Comparison of ENCODE assay signal across 8 cellular contexts in the genomic region with DNA sequence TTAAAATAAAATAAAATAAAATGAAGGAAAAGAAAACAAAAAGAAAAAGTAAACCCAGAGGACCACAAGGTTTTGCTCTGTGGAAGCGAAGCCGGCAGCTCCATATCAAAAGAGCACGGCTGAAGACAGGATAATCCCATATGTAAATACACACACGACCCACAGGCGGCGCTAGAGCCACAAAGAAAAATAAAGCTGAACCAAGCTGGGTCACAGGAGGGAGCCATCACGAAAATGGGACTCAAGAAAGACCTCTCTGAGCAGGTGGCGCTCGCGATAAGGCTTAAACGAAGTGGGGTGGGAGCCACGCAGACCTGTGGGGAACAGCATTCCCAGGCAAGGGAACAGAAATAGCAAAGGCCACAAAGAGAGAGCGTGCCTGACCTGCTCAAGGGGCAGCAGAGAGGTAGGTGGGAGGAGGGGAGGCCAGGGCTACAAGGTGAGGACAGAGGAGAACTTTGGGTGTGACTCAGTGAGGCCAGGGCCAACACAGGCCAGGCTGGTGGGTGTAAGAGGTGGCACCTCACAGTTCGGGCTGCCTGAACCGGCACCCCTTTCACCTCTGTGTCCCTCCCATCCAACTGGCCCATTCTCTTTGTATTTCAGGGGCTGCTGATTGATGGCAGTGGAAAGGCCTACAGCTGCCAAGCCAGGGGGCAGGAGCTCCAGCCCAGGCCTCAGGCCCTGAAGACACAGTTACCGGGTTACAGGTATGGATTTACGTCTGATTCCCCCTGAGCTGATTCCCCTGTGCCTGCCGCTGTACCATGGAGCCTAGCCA. TPM values are rescaled to one million over a fixed set of nuclear protein-coding genes. Genes with fewer than 3 reads are reported as not detected.
DNase-seq lines count a peak whose midpoint lies in the region; ATAC-seq and TF ChIP-seq lines count a peak whose summit lies in the region.

No MANE protein-coding gene starts in this region.

- no peak overlapping the region for H3K27ac Mint-ChIP-seq in activated B cell treated with CpG ODN at 0.5 μM for 24 hours
- H3K27ac Mint-ChIP-seq in central memory CD8-positive, alpha-beta T cell (ENCODE audit: low read depth), result no peak overlapping the region

- H2AFZ ChIP-seq in GM23248, result no peak overlapping the region

- H3K4me1 ChIP-seq in A673 (ENCODE audit: insufficient read depth, low read length, poor library complexity, severe bottlenecking), result no peaks in the 10 kb centered on the region
- no peaks in the 10 kb centered on the region for H3K4me1 ChIP-seq in GM23248 (ENCODE audit: insufficient read depth)

- H3K27me3 Mint-ChIP-seq in activated B cell treated with CpG ODN at 0.5 μM for 24 hours, result peaks cover 14% of the 10 kb centered on the region
- peaks cover 7% of the 10 kb centered on the region for H3K27me3 Mint-ChIP-seq in central memory CD8-positive, alpha-beta T cell

- 0 out of 2 replicates have a peak, but pooled peaks cover 35% of the 10 kb centered on the region for H3F3A ChIP-seq in GM23248 (ENCODE audit: insufficient read depth)

- POLR2A ChIA-PET in A673 (lab: Charles Lee; ENCODE audit: low non-redundant PET) (no interaction called here), activated B cell treated with CpG ODN at 0.5 μM for 24 hours (lab: Charles Lee) (no interaction called here)

- H3K4me3 ChIP-seq in A673 (ENCODE audit: low read depth, low read length, poor library complexity, severe bottlenecking), result no peak overlapping the region
- no peak overlapping the region for H3K4me3 ChIP-seq in GM23248

- H3K9ac ChIP-seq in GM23248, result no peak overlapping the region

- H3K27ac ChIP-seq in A673 (ENCODE audit: low read depth, low read length, poor library complexity, severe bottlenecking) (no peak overlapping the region), GM23248 (no peak overlapping the region)

- in situ Hi-C loops in GM23248 (cut with MboI), result no loop called here

- H3K36me3 Mint-ChIP-seq in activated B cell treated with CpG ODN at 0.5 μM for 24 hours (ENCODE audit: low read depth), result no peaks in the 10 kb centered on the region
- peaks cover 4% of the 10 kb centered on the region for H3K36me3 Mint-ChIP-seq in central memory CD8-positive, alpha-beta T cell (ENCODE audit: insufficient read depth)

- no peaks in the 10 kb centered on the region for H3K36me3 ChIP-seq in A673 (ENCODE audit: insufficient read depth, low read length, poor library complexity, severe bottlenecking)
- peaks cover 82% of the 10 kb centered on the region for H3K36me3 ChIP-seq in GM23248 (ENCODE audit: low read depth)

- intact Hi-C loops in A673 (cut with micrococcal nuclease; ENCODE audit: unreplicated experiment) (loop anchor here (1.0 to 5.0 kb wide), 3 partner anchors 61 to 345 kb away; no protein-coding TSS in a partner anchor), activated B cell treated with CpG ODN at 0.5 μM for 24 hours (cut with micrococcal nuclease) (loop anchor here (1.0 kb wide), 4 partner anchors 67 to 386 kb away; no protein-coding TSS in a partner anchor)

- WGBS in GM23248 (ENCODE audit: low coverage in 1 of 2, low lambda C conversion rate in 2 of 2, missing lambda C conversion rate in 2 of 2), 2 experiments, result 44 to 45% methylated on average over 18 of the region's 18 CpGs

- CTCF ChIA-PET in A673 (lab: Charles Lee), result interaction anchor here (0.5 to 2.2 kb wide), 19 partner anchors 8 to 529 kb away, joined by 3 to 30 read pairs (median 4); a partner anchor contains a TSS
- CTCF ChIA-PET in activated B cell treated with CpG ODN at 0.5 μM for 24 hours (lab: Charles Lee), result interaction anchor here (0.6 to 2.0 kb wide), 19 partner anchors 15 to 393 kb away, joined by 3 to 18 read pairs (median 4); a partner anchor contains a TSS

- H4K20me1 ChIP-seq in GM23248 (ENCODE audit: insufficient read depth), result no peaks in the 10 kb centered on the region

- H3K9me3 Mint-ChIP-seq in activated B cell treated with CpG ODN at 0.5 μM for 24 hours, result peaks cover 7% of the 10 kb centered on the region
- no peaks in the 10 kb centered on the region for H3K9me3 Mint-ChIP-seq in central memory CD8-positive, alpha-beta T cell

- ATAC-seq in activated B cell treated with CpG ODN at 0.5 μM for 24 hours (ENCODE audit: low read depth) (peak; percentile 80), HG02623 (IDR thresholded peaks at IDR 0.05; ENCODE audit: unreplicated experiment) (no peak)
- ATAC-seq in central memory CD8-positive, alpha-beta T cell (replicated peaks; ENCODE audit: extremely low read depth, poor library complexity, severe bottlenecking), result no peak

- H3K4me3 Mint-ChIP-seq in activated B cell treated with CpG ODN at 0.5 μM for 24 hours, result no peak overlapping the region
- no peak overlapping the region for H3K4me3 Mint-ChIP-seq in central memory CD8-positive, alpha-beta T cell

- H3K4me1 Mint-ChIP-seq in activated B cell treated with CpG ODN at 0.5 μM for 24 hours, result no peaks in the 10 kb centered on the region
- H3K4me1 Mint-ChIP-seq in central memory CD8-positive, alpha-beta T cell, result peaks cover 6% of the 10 kb centered on the region

- H3K9me2 ChIP-seq in GM23248 (ENCODE audit: insufficient read depth), result no peaks in the 10 kb centered on the region

- H3K9me3 ChIP-seq in A673 (ENCODE audit: low read depth, low read length, poor library complexity, severe bottlenecking), result peaks cover 6% of the 10 kb centered on the region
- no peaks in the 10 kb centered on the region for H3K9me3 ChIP-seq in GM23248 (ENCODE audit: low read depth)

- H3K79me2 ChIP-seq in GM23248 (ENCODE audit: insufficient read depth), result no peaks in the 10 kb centered on the region

- DNase-seq in A673 (ENCODE audit: low spot score) (peak; percentile 87), GM23248 (peak; percentile 84), NCI-H226 (peak; percentile 35), activated B cell treated with CpG ODN at 0.5 μM for 24 hours (peak; percentile 21), left kidney (ENCODE audit: low read depth, low spot score) (peak; percentile 89)
- peak; percentile 29 to 47 for DNase-seq in central memory CD8-positive, alpha-beta T cell (ENCODE audit: low spot score in 2 of 2)
- peak; percentile 34 to 74 (median 38) for DNase-seq in stimulated activated CD4-positive, alpha-beta T cell treated with anti-CD3 and anti-CD28 coated beads, TNF-alpha, amount 100 ng/mL, for 24 hours (ENCODE audit: low read depth in 3 of 3)

- H3K27me3 ChIP-seq in A673 (replicated peaks; ENCODE audit: insufficient read depth, low read depth, low read length, poor library complexity) (no peaks in the 10 kb centered on the region), GM23248 (replicated peaks; ENCODE audit: insufficient read depth) (no peaks in the 10 kb centered on the region)

- BruUV-seq in A673 (replicated peaks; lab: Mats Ljungman, UMichigan), result no TSS peak

- H3K4me2 ChIP-seq in GM23248 (ENCODE audit: unreplicated experiment), result no peak overlapping the region

- TF ChIP-seq CTCF in A673 (conservative IDR thresholded peaks at IDR 0.05; ENCODE audit: low read depth, low read length) (peak; percentile 90), activated B cell treated with CpG ODN at 0.5 μM for 24 hours (IDR thresholded peaks at IDR 0.05) (no peak)

RNA-seq across cellular contexts. Expression of a gene that starts 26.0 kb away (rescaled TPM):
- total RNA-seq in A673 (2021), result not detected in 2 replicates
- total RNA-seq in GM23248 (2014; rRNA removed; shearing (Covaris generic)), result 178 and 192 TPM in 2 replicates
- 109 and 114 TPM in 2 replicates for polyA plus RNA-seq in GM23248 (2016; fragmentation: Nextera tagmentation; extraction: Ambion mirVana)
- total RNA-seq in activated B cell treated with CpG ODN at 0.5 μM for 24 hours, result not detected in 2 replicates

RNA-seq across cellular contexts. Expression of a gene that starts 59.5 kb away (rescaled TPM):
- total RNA-seq in A673 (2021) (0.81 TPM in 1 of 2 replicates, not detected in the other), activated B cell treated with CpG ODN at 0.5 μM for 24 hours (0.10 TPM in 1 of 2 replicates, not detected in the other)
- 0.11 TPM in 1 of 2 replicates, not detected in the other for total RNA-seq in GM23248 (2014; rRNA removed; shearing (Covaris generic))
- 0.13 TPM in 1 of 2 replicates, not detected in the other for polyA plus RNA-seq in GM23248 (2016; fragmentation: Nextera tagmentation; extraction: Ambion mirVana)

Comparison
In these comparisons a context has a peak if more than half of its experiments do, and no peak if none do; other contexts are left out.
1. DNase-seq: peak in every context shown above with its lines; median percentile 89 in left kidney; 87 in A673; 84 in GM23248; 38 in central memory CD8-positive, alpha-beta T cell; 38 in stimulated activated CD4-positive, alpha-beta T cell treated with anti-CD3 and anti-CD28 coated beads, TNF-alpha, amount 100 ng/mL, for 24 hours; 35 in NCI-H226; 21 in activated B cell treated with CpG ODN at 0.5 μM for 24 hours.
2. RNA of a gene that starts 26.0 kb away (total RNA-seq): 178 to 192 TPM in GM23248; not detected in A673 and not detected in activated B cell treated with CpG ODN at 0.5 μM for 24 hours; every median in the first group is over 100 times any median in the second.